ENCODE assay signal across 1 cellular context in genomic region chr4:157271166-157271869, GRCh38.
TF ChIP-seq lines count a peak whose summit lies in the region.

No MANE protein-coding gene starts in this region.

TF ChIP-seq in HCT116, 20 proteins besides CTCF, POLR2A, EP300 and RAD21 (continued from another document):
- TF ChIP-seq CEBPB (IDR thresholded peaks at IDR 0.05; ENCODE audit: low read depth) (no peak), TCF7L2 (IDR thresholded peaks at IDR 0.05; ENCODE audit: borderline replicate concordance, extremely low read depth, insufficient read depth, insufficient read length) (no peak), ZFX (IDR thresholded peaks at IDR 0.05) (no peak)
